ENCODE assay signal across 23 cellular contexts in genomic region chr22:38474003-38474607, GRCh38. TPM values are rescaled to one million over a fixed set of nuclear protein-coding genes. Genes with fewer than 3 reads are reported as not detected.
DNase-seq lines count a peak whose midpoint lies in the region; ATAC-seq, FAIRE-seq and TF ChIP-seq lines count a peak whose summit lies in the region.
"Had no signal": no experiment of that assay in that cellular context is flagged by ENCODE, and none has a peak within 500 bp of the region (broad histone marks: within the 10 kb centered on the region; RNA-seq: fewer than 3 reads in every experiment).

No MANE protein-coding gene starts in this region.

- no peak overlapping the region for H4K5ac ChIP-seq in H1 (ENCODE audit: insufficient read length, low read depth, low read length)

- H3K27me3 Mint-ChIP-seq in natural killer cell treated with Interleukin-12 subunit alpha and Interleukin-12 subunit beta and Interleukin-15 and Interleukin-18, amount 100 ng/mL, for 72 hours: no peaks in the 10 kb centered on the region
- peaks cover 0 to 5% of the 10 kb centered on the region in 2 donors for H3K27me3 Mint-ChIP-seq in natural killer cell (ENCODE audit: low read depth in 2 of 2)

- intact Hi-C loops in natural killer cell (cut with micrococcal nuclease) (no loop called here), upper lobe of right lung (cut with DNase I) (no loop called here)

- no peaks in the 10 kb centered on the region for H3K4me1 Mint-ChIP-seq in natural killer cell treated with Interleukin-12 subunit alpha and Interleukin-12 subunit beta and Interleukin-15 and Interleukin-18, amount 100 ng/mL, for 72 hours (ENCODE audit: low read depth in 2 of 2)
- H3K4me1 Mint-ChIP-seq in natural killer cell: peaks cover 0 to 5% of the 10 kb centered on the region in 2 donors

- no peaks in the 10 kb centered on the region for H3K9me3 Mint-ChIP-seq in natural killer cell treated with Interleukin-12 subunit alpha and Interleukin-12 subunit beta and Interleukin-15 and Interleukin-18, amount 100 ng/mL, for 72 hours
- H3K9me3 Mint-ChIP-seq in natural killer cell: no peaks in the 10 kb centered on the region

- H3K4me3 ChIP-seq in H1 (ENCODE audit: extremely low read depth in 1 of 4, insufficient read depth in 2 of 4, low read depth in 3 of 4, low read length in 4 of 4) (no peak overlapping the region), upper lobe of right lung (no peak overlapping the region), coronary artery (no peak overlapping the region)
- H3K4me3 ChIP-seq: A549, HAP-1 had no signal

- H3K9me3 ChIP-seq in H1 (ENCODE audit: insufficient read depth in 2 of 2, low read depth in 1 of 2, low read length in 1 of 2) (no peaks in the 10 kb centered on the region), upper lobe of right lung (no peaks in the 10 kb centered on the region)
- H3K9me3 ChIP-seq: A549, HAP-1 had no signal

- H3K23me2 ChIP-seq in H1 (ENCODE audit: low read depth, low read length): no peaks in the 10 kb centered on the region

- no peak for TF ChIP-seq EP300 in H1 (IDR thresholded peaks at IDR 0.05; ENCODE audit: borderline replicate concordance in 1 of 2, low read depth in 2 of 2, low read length in 2 of 2)

- no peak overlapping the region for H3K4me2 ChIP-seq in H1 (ENCODE audit: insufficient read depth in 1 of 2, low read depth in 2 of 2, low read length in 2 of 2)
- H3K4me2 ChIP-seq: A549 had no signal

- no peaks in the 10 kb centered on the region for H3K36me3 ChIP-seq in H1 (ENCODE audit: control insufficient read depth in 2 of 4, insufficient read depth in 4 of 4, low read length in 3 of 4)
- H3K36me3 ChIP-seq in upper lobe of right lung: no peaks in the 10 kb centered on the region

- 0 out of 2 replicates have a peak overlapping the region, but pooled peaks have one; percentile 72 for H2BK15ac ChIP-seq in H1 (ENCODE audit: low read length)

- no peak overlapping the region for H4K91ac ChIP-seq in H1 (replicated peaks; ENCODE audit: insufficient read length, low read length)

- no peak for DNase-seq in natural killer cell treated with Interleukin-12 subunit alpha and Interleukin-12 subunit beta and Interleukin-15 and Interleukin-18, amount 100 ng/mL, for 72 hours (ENCODE audit: low spot score)
- DNase-seq in natural killer cell (no peak), H1 (ENCODE audit: low read depth in 1 of 2, low spot score in 2 of 2) (no peak), occipital lobe (lab: John Stamatoyannopoulos, UW) (peak; percentile 46), upper lobe of right lung (peak; percentile 34), coronary artery (ENCODE audit: low spot score) (no peak), GM13976 (ENCODE audit: low spot score) (no peak)
- DNase-seq: C1 segment of cervical spinal cord; DMS79; MM.1S; NCI-H1092; NCI-H1436 treated with DMSO at 0.1 percent for 48 hours; NCI-H2029 treated with DMSO at 0.1 percent for 48 hours; NCI-H446 treated with DMSO at 0.1 percent for 48 hours; NCI-H748 treated with DMSO at 0.1 percent for 48 hours; NK-92 treated with Interleukin-12 subunit alpha and Interleukin-12 subunit beta, amount 100 ng/mL, for 24 hours; Right ventricle myocardium superior had no signal

- no peak overlapping the region for H2AK5ac ChIP-seq in H1 (ENCODE audit: low read depth, low read length)

- no peak overlapping the region; the same call in 1 of the 2 replicates for H2BK5ac ChIP-seq in H1 (ENCODE audit: low read depth, low read length)

- H3K4me1 ChIP-seq in H1 (replicated peaks in 1 of 4; ENCODE audit: control insufficient read depth in 3 of 4, insufficient read depth in 4 of 4, low read length in 3 of 4) (peaks cover 0 to 3% (median 0%) of the 10 kb centered on the region in 4 experiments; a peak in 1 of 7 replicates), upper lobe of right lung (no peaks in the 10 kb centered on the region)
- H3K4me1 ChIP-seq: HAP-1 had no signal

- POLR2A ChIA-PET in H1 (lab: Charles Lee; ENCODE audit: partially characterized antibody): interaction anchor here (1.7 to 40.8 kb wide), 3 partner anchors 1 to 33 kb away, joined by 4 to 1102 read pairs (median 1102); partner anchors contain the start of gene KDELR3

- FAIRE-seq in H1 (lab: Jason Lieb, UNC): no peak
- FAIRE-seq: A549, RCC 7860 had no signal

- H3K4ac ChIP-seq in H1 (replicated peaks; ENCODE audit: insufficient read length, low read depth, low read length): no peak overlapping the region

- no peak for TF ChIP-seq RAD21 in H1 (IDR thresholded peaks at IDR 0.05 in 1 of 2, conservative IDR thresholded peaks at IDR 0.05 in 1 of 2; ENCODE audit: low read depth in 2 of 2, low read length in 2 of 2)

- no peak overlapping the region for H2BK120ac ChIP-seq in H1 (replicated peaks; ENCODE audit: low read depth, low read length)

- no peak overlapping the region; a peak in 1 of 7 replicates for H3K9ac ChIP-seq in H1 (replicated peaks in 1 of 4; ENCODE audit: extremely low read depth in 1 of 4, low read depth in 3 of 4, low read length in 3 of 4)

- H3K36me3 Mint-ChIP-seq in natural killer cell treated with Interleukin-12 subunit alpha and Interleukin-12 subunit beta and Interleukin-15 and Interleukin-18, amount 100 ng/mL, for 72 hours: no peaks in the 10 kb centered on the region
- no peaks in the 10 kb centered on the region for H3K36me3 Mint-ChIP-seq in natural killer cell

- no peak overlapping the region for H4K8ac ChIP-seq in H1 (ENCODE audit: extremely low read depth, insufficient read depth, low read length)

- no peak overlapping the region for H3K4me3 Mint-ChIP-seq in natural killer cell treated with Interleukin-12 subunit alpha and Interleukin-12 subunit beta and Interleukin-15 and Interleukin-18, amount 100 ng/mL, for 72 hours
- no peak overlapping the region for H3K4me3 Mint-ChIP-seq in natural killer cell

- no peaks in the 10 kb centered on the region for H3K79me2 ChIP-seq in H1 (ENCODE audit: control insufficient read depth in 1 of 2, insufficient read depth in 2 of 2, low read length in 2 of 2)

- peaks cover 0 to 3% (median under 1%) of the 10 kb centered on the region in 4 experiments; a peak in 2 of 7 replicates for H3K27me3 ChIP-seq in H1 (replicated peaks in 1 of 4; ENCODE audit: control insufficient read depth in 3 of 4, extremely low read depth in 1 of 4, insufficient read depth in 3 of 4, low read length in 3 of 4)
- H3K27me3 ChIP-seq in upper lobe of right lung: no peaks in the 10 kb centered on the region

- no peaks in the 10 kb centered on the region for H3K79me1 ChIP-seq in H1 (ENCODE audit: low read depth, low read length)

- CTCF ChIA-PET in H1 (lab: Charles Lee; ENCODE audit: partially characterized antibody): no interaction called here

- no peak overlapping the region for H3K23ac ChIP-seq in H1 (ENCODE audit: insufficient read length)

- H4K20me1 ChIP-seq in H1 (replicated peaks in 1 of 2; ENCODE audit: control insufficient read depth in 1 of 2, insufficient read depth in 2 of 2, low read length in 2 of 2): peaks cover 0 to 1% of the 10 kb centered on the region in 2 experiments

- no peak overlapping the region for H2BK12ac ChIP-seq in H1 (ENCODE audit: low read depth, low read length)

- no peak overlapping the region for H3K14ac ChIP-seq in H1 (ENCODE audit: insufficient read length)

- H3K27ac ChIP-seq in H1 (ENCODE audit: low read depth, low read length): peak overlapping the region; percentile 23; the same call in 1 of the 2 replicates
- H3K27ac ChIP-seq in upper lobe of right lung: no peak overlapping the region
- H3K27ac ChIP-seq in coronary artery: no peak overlapping the region
- H3K27ac ChIP-seq: A549 had no signal

- 0 out of 2 replicates have a peak overlapping the region, but pooled peaks have one; percentile 32 for H2BK20ac ChIP-seq in H1 (ENCODE audit: low read length)

- no peak overlapping the region for H3K27ac Mint-ChIP-seq in natural killer cell treated with Interleukin-12 subunit alpha and Interleukin-12 subunit beta and Interleukin-15 and Interleukin-18, amount 100 ng/mL, for 72 hours
- no peak overlapping the region for H3K27ac Mint-ChIP-seq in natural killer cell

- 85% methylated on average over 10 of the region's 10 CpGs; no CpG with 5 or more reads in 1 of the 2 experiments for WGBS in H1 (ENCODE audit: extremely low coverage in 1 of 2, insufficient coverage in 1 of 2, insufficient read length in 1 of 2, insufficient replicate concordance in 2 of 2, low coverage in 1 of 2, low lambda C conversion rate in 2 of 2, missing lambda C conversion rate in 1 of 2), 2 experiments

- H2AFZ ChIP-seq in H1 (ENCODE audit: low read length): no peak overlapping the region

- H3K18ac ChIP-seq in H1 (ENCODE audit: extremely low read depth, low read length): no peak overlapping the region; the same call in 1 of the 2 replicates

- ATAC-seq in natural killer cell treated with Interleukin-12 subunit alpha and Interleukin-12 subunit beta and Interleukin-15 and Interleukin-18, amount 100 ng/mL, for 72 hours: peak; percentile 8 to 16
- ATAC-seq in natural killer cell: no peak
- no peak for ATAC-seq in upper lobe of right lung
- no peak for ATAC-seq in GM21619 (IDR thresholded peaks at IDR 0.05; ENCODE audit: unreplicated experiment)

- H3K56ac ChIP-seq in H1 (replicated peaks; ENCODE audit: insufficient read length, low read depth, low read length): no peak overlapping the region

- in situ Hi-C loops in GM13976 (cut with MboI; ENCODE audit: low sequenced_read_pairs, unreplicated experiment): no loop called here

- TF ChIP-seq POLR2A in H1 (IDR thresholded peaks at IDR 0.05; ENCODE audit: control extremely low read depth in 1 of 2, low read depth in 2 of 2, low read length in 2 of 2): no peak

- TF ChIP-seq CTCF in natural killer cell (IDR thresholded peaks at IDR 0.05) (no peak), H1 (IDR thresholded peaks at IDR 0.05; ENCODE audit: control extremely low read depth in 1 of 3, insufficient read depth in 1 of 3, low read depth in 1 of 3, low read length in 3 of 3) (no peak), upper lobe of right lung (IDR thresholded peaks at IDR 0.05) (no peak), coronary artery (IDR thresholded peaks at IDR 0.05) (no peak), GM13976 (IDR thresholded peaks at IDR 0.05; ENCODE audit: borderline replicate concordance, control extremely low read depth, extremely low read depth, insufficient read depth, missing control alignments) (no peak)

RNA-seq across cellular contexts. Expression of gene KDELR3, which starts 6.2 kb away (rescaled TPM):
- total RNA-seq in natural killer cell treated with Interleukin-12 subunit alpha and Interleukin-12 subunit beta and Interleukin-15 and Interleukin-18, amount 100 ng/mL, for 72 hours: under 1 TPM; 0.26 to 0.92 TPM
- under 1 TPM in 1 of 3 donors, not detected in 2; 0.25 TPM for total RNA-seq in natural killer cell
- total RNA-seq in H1 (2021; fragmentation: NEBNext Ultra II Directional; extraction: Animal tissue kit (Norgen Biotek cat#: 25700)): 7.8 and 7.9 TPM in 2 replicates
- polyA plus RNA-seq in H1 (2011; rRNA removed): 8.0 and 13.0 TPM in 2 replicates
- 7.9 TPM for polyA plus RNA-seq in H1 (2011; cell fraction: cytosol; rRNA removed)
- polyA plus RNA-seq in H1 (2011; cell fraction: nucleus; rRNA removed): 4.4 TPM
- polyA plus RNA-seq in H1 (2012, experiment 1 of 2): 6.7 to 7.7 TPM (median 7.3 TPM) in 4 replicates
- 4.7 TPM for polyA plus RNA-seq in H1 (2012, experiment 2 of 2)
- polyA plus RNA-seq in H1 (2013, experiment 1 of 2): 14.5 TPM
- polyA plus RNA-seq in H1 (2013, experiment 2 of 2): 19.3 TPM
- polyA minus RNA-seq in H1 (2011; rRNA and poly(A)+ RNA removed): 7.5 and 13.4 TPM in 2 replicates
- polyA minus RNA-seq in H1 (2011; cell fraction: cytosol; rRNA and poly(A)+ RNA removed): 3.1 TPM
- 4.7 TPM for polyA minus RNA-seq in H1 (2011; cell fraction: nucleus; rRNA and poly(A)+ RNA removed)
- 0.94 TPM for total RNA-seq in occipital lobe
- 5.9 TPM for total RNA-seq in upper lobe of right lung
- total RNA-seq: OCI-LY7 had no signal

RNA-seq across cellular contexts. Expression of gene KCNJ4, which starts 19.1 kb away (rescaled TPM):
- not detected for total RNA-seq in natural killer cell treated with Interleukin-12 subunit alpha and Interleukin-12 subunit beta and Interleukin-15 and Interleukin-18, amount 100 ng/mL, for 72 hours
- total RNA-seq in natural killer cell: not detected
- 2.2 and 2.3 TPM in 2 replicates for total RNA-seq in H1 (2021; fragmentation: NEBNext Ultra II Directional; extraction: Animal tissue kit (Norgen Biotek cat#: 25700))
- 1.4 TPM in 2 replicates for polyA plus RNA-seq in H1 (2011; rRNA removed)
- 1.3 TPM for polyA plus RNA-seq in H1 (2011; cell fraction: cytosol; rRNA removed)
- 1.2 TPM for polyA plus RNA-seq in H1 (2011; cell fraction: nucleus; rRNA removed)
- polyA plus RNA-seq in H1 (2012, experiment 1 of 2): 1.0 to 3.7 TPM (median 2.6 TPM) in 4 replicates
- polyA plus RNA-seq in H1 (2012, experiment 2 of 2): 1.2 TPM
- polyA plus RNA-seq in H1 (2013, experiment 1 of 2): 1.2 TPM
- polyA plus RNA-seq in H1 (2013, experiment 2 of 2): 1.3 TPM
- polyA minus RNA-seq in H1 (2011; rRNA and poly(A)+ RNA removed): 0.41 TPM in 2 replicates
- polyA minus RNA-seq in H1 (2011; cell fraction: cytosol; rRNA and poly(A)+ RNA removed): 1.8 TPM
- polyA minus RNA-seq in H1 (2011; cell fraction: nucleus; rRNA and poly(A)+ RNA removed): not detected
- total RNA-seq in occipital lobe: 9.7 TPM
- not detected for total RNA-seq in upper lobe of right lung
- total RNA-seq: LHCN-M2, OCI-LY7 had no signal

RNA-seq across cellular contexts. Expression of gene DDX17, which starts 32.0 kb away (rescaled TPM):
- total RNA-seq in natural killer cell treated with Interleukin-12 subunit alpha and Interleukin-12 subunit beta and Interleukin-15 and Interleukin-18, amount 100 ng/mL, for 72 hours: 100 to 1,000 TPM; 368 to 422 TPM
- total RNA-seq in natural killer cell (100 to 1,000 TPM; 571 to 752 (median 578) TPM), occipital lobe (646 TPM), upper lobe of right lung (480 TPM)
- total RNA-seq in H1 (2021; fragmentation: NEBNext Ultra II Directional; extraction: Animal tissue kit (Norgen Biotek cat#: 25700)): 441 and 448 TPM in 2 replicates
- polyA plus RNA-seq in H1 (2011; rRNA removed): 437 and 698 TPM in 2 replicates
- polyA plus RNA-seq in H1 (2011; cell fraction: cytosol; rRNA removed): 503 TPM
- polyA plus RNA-seq in H1 (2011; cell fraction: nucleus; rRNA removed): 1,685 TPM
- 247 to 297 TPM (median 278 TPM) in 4 replicates for polyA plus RNA-seq in H1 (2012, experiment 1 of 2)
- 43.0 TPM for polyA plus RNA-seq in H1 (2012, experiment 2 of 2)
- polyA plus RNA-seq in H1 (2013, experiment 1 of 2): 243 TPM
- 214 TPM for polyA plus RNA-seq in H1 (2013, experiment 2 of 2)
- polyA minus RNA-seq in H1 (2011; rRNA and poly(A)+ RNA removed): 707 and 1,020 TPM in 2 replicates
- polyA minus RNA-seq in H1 (2011; cell fraction: cytosol; rRNA and poly(A)+ RNA removed): 330 TPM
- 755 TPM for polyA minus RNA-seq in H1 (2011; cell fraction: nucleus; rRNA and poly(A)+ RNA removed)

Comparison
In these comparisons a context has a peak if more than half of its experiments do, and no peak if none do; other contexts are left out.
1. ATAC-seq: peak in natural killer cell treated with Interleukin-12 subunit alpha and Interleukin-12 subunit beta and Interleukin-15 and Interleukin-18, amount 100 ng/mL, for 72 hours (2 of 2); none in natural killer cell (0 of 3), upper lobe of right lung (single experiment) and GM21619 (single experiment).
2. DNase-seq: peak in occipital lobe (single experiment) and upper lobe of right lung (single experiment); none in natural killer cell treated with Interleukin-12 subunit alpha and Interleukin-12 subunit beta and Interleukin-15 and Interleukin-18, amount 100 ng/mL, for 72 hours (single experiment), natural killer cell (single experiment), H1 (0 of 2), coronary artery (single experiment) and GM13976 (single experiment).